In genomic region chr1:197320991-197321531, GRCh38 we compare ENCODE assay signal across 15 cellular contexts. TPM values are rescaled to one million over a fixed set of nuclear protein-coding genes. Genes with fewer than 3 reads are reported as not detected.
DNase-seq lines count a peak whose midpoint lies in the region; ATAC-seq, FAIRE-seq and TF ChIP-seq lines count a peak whose summit lies in the region.
"Had no signal": no experiment of that assay in that cellular context is flagged by ENCODE, and none has a peak within 500 bp of the region (broad histone marks: within the 10 kb centered on the region; RNA-seq: fewer than 3 reads in every experiment).

No MANE protein-coding gene starts in this region.

- H3K36me3 Mint-ChIP-seq in chondrocyte (ENCODE audit: low read depth), result no peaks in the 10 kb centered on the region
- no peaks in the 10 kb centered on the region for H3K36me3 Mint-ChIP-seq in activated CD4-positive, alpha-beta memory T cell treated with anti-CD3 and anti-CD28 coated beads, Interleukin-2, amount 10 ng/mL, durations not matched to agents 7 days and 5 days (ENCODE audit: low read depth)

- intact Hi-C loops in kidney (cut with DNase I), result no loop called here

- no peak overlapping the region for H3K4me3 Mint-ChIP-seq in chondrocyte (ENCODE audit: unreplicated experiment)
- no peak overlapping the region for H3K4me3 Mint-ChIP-seq in activated CD4-positive, alpha-beta memory T cell treated with anti-CD3 and anti-CD28 coated beads, Interleukin-2, amount 10 ng/mL, durations not matched to agents 7 days and 5 days
- H3K4me3 Mint-ChIP-seq: endodermal cell had no signal

- no peaks in the 10 kb centered on the region for H3K27me3 Mint-ChIP-seq in chondrocyte (ENCODE audit: low read depth)
- no peaks in the 10 kb centered on the region for H3K27me3 Mint-ChIP-seq in activated CD4-positive, alpha-beta memory T cell treated with anti-CD3 and anti-CD28 coated beads, Interleukin-2, amount 10 ng/mL, durations not matched to agents 7 days and 5 days

- peaks cover 22% of the 10 kb centered on the region for H3K4me1 Mint-ChIP-seq in chondrocyte (ENCODE audit: low read depth)
- H3K4me1 Mint-ChIP-seq in activated CD4-positive, alpha-beta memory T cell treated with anti-CD3 and anti-CD28 coated beads, Interleukin-2, amount 10 ng/mL, durations not matched to agents 7 days and 5 days, result no peaks in the 10 kb centered on the region
- H3K4me1 Mint-ChIP-seq: endodermal cell had no signal

- H3K4me1 ChIP-seq in ACC112 (ENCODE audit: control insufficient read depth, insufficient read depth, low read length, unreplicated experiment) (peaks cover 14% of the 10 kb centered on the region), kidney (ENCODE audit: control insufficient read depth in 1 of 2, insufficient read depth in 1 of 2, low read depth in 1 of 2, low read length in 2 of 2) (peaks cover 3 to 6% of the 10 kb centered on the region in 2 donors)
- H3K4me1 ChIP-seq: BE2C had no signal

- H3K27me3 ChIP-seq in ACC112 (ENCODE audit: insufficient read depth, low read length) (no peaks in the 10 kb centered on the region), layer of hippocampus (ENCODE audit: control insufficient read depth, insufficient read depth, low read length) (no peaks in the 10 kb centered on the region)
- H3K27me3 ChIP-seq: BE2C had no signal

- no peak overlapping the region for H2AFZ ChIP-seq in ACC112 (ENCODE audit: low read length, unreplicated experiment)

- H3K4me3 ChIP-seq in ACC112 (ENCODE audit: low read depth, low read length) (no peak overlapping the region), kidney (ENCODE audit: low read length in 2 of 2) (no peak overlapping the region)

- ATAC-seq in GM18873 (IDR thresholded peaks at IDR 0.05; ENCODE audit: low FRiP score, unreplicated experiment), result no peak

- no peaks in the 10 kb centered on the region for H3K79me2 ChIP-seq in ACC112 (ENCODE audit: control insufficient read depth, insufficient read depth, low read length, unreplicated experiment)

- no peaks in the 10 kb centered on the region for H3K9me3 Mint-ChIP-seq in chondrocyte (ENCODE audit: low read depth)
- no peaks in the 10 kb centered on the region for H3K9me3 Mint-ChIP-seq in activated CD4-positive, alpha-beta memory T cell treated with anti-CD3 and anti-CD28 coated beads, Interleukin-2, amount 10 ng/mL, durations not matched to agents 7 days and 5 days
- H3K9me3 Mint-ChIP-seq: endodermal cell had no signal

- H3K27ac Mint-ChIP-seq in chondrocyte (ENCODE audit: unreplicated experiment), result peak overlapping the region; percentile 93
- H3K27ac Mint-ChIP-seq in activated CD4-positive, alpha-beta memory T cell treated with anti-CD3 and anti-CD28 coated beads, Interleukin-2, amount 10 ng/mL, durations not matched to agents 7 days and 5 days, result no peak overlapping the region
- H3K27ac Mint-ChIP-seq: endodermal cell had no signal

- H3K36me3 ChIP-seq in ACC112 (ENCODE audit: insufficient read depth, low read length) (no peaks in the 10 kb centered on the region), kidney (ENCODE audit: control insufficient read depth in 1 of 2, insufficient read depth in 2 of 2, low read length in 2 of 2) (no peaks in the 10 kb centered on the region)
- H3K36me3 ChIP-seq: BE2C had no signal

- CTCF ChIA-PET in activated CD4-positive, alpha-beta memory T cell treated with anti-CD3 and anti-CD28 coated beads, Interleukin-2, amount 10 ng/mL, durations not matched to agents 7 days and 5 days (lab: Charles Lee), result no interaction called here

- no peaks in the 10 kb centered on the region for H3K9me3 ChIP-seq in kidney (ENCODE audit: control insufficient read depth in 1 of 2, low read length in 2 of 2)
- H3K9me3 ChIP-seq: BE2C had no signal

- H3K27ac ChIP-seq in ACC112 (ENCODE audit: low read depth, low read length) (peak overlapping the region; percentile 85), layer of hippocampus (ENCODE audit: low read depth, low read length) (peak overlapping the region; percentile 47), kidney (ENCODE audit: low read depth in 2 of 2, low read length in 2 of 2) (no peak overlapping the region)
- H3K27ac ChIP-seq: HL-60 had no signal

- H3K9ac ChIP-seq in kidney (ENCODE audit: low read length in 2 of 2), result no peak overlapping the region

- TF ChIP-seq CTCF in chondrocyte (IDR thresholded peaks at IDR 0.05) (no peak), kidney (IDR thresholded peaks at IDR 0.05; ENCODE audit: borderline replicate concordance, extremely low read depth, insufficient read depth) (no peak)

- DNase-seq in LHCN-M2 (ENCODE audit: low read depth), result peak; percentile 79
- no peak for DNase-seq in chondrocyte (ENCODE audit: low spot score)
- DNase-seq in GF-D8 (lab: John Stamatoyannopoulos, UW), result no peak
- DNase-seq in activated CD4-positive, alpha-beta memory T cell treated with anti-CD3 and anti-CD28 coated beads, Interleukin-2, amount 10 ng/mL, durations not matched to agents 7 days and 5 days, result no peak
- DNase-seq in kidney, result no peak
- DNase-seq: activated CD4-positive, CD25-positive, alpha-beta regulatory T cell treated with anti-CD3 and anti-CD28 coated beads, Interleukin-2, amount 50 U/mL, for 72 hours; BE2C; endodermal cell; NCI-H1694 had no signal

- no peak for FAIRE-seq in kidney (lab: Jason Lieb, UNC)

- POLR2A ChIA-PET in activated CD4-positive, alpha-beta memory T cell treated with anti-CD3 and anti-CD28 coated beads, Interleukin-2, amount 10 ng/mL, durations not matched to agents 7 days and 5 days (lab: Charles Lee), result no interaction called here

RNA-seq across cellular contexts. Expression of gene CRB1, which starts 53.0 kb away (rescaled TPM):
- 0.06 and 0.13 TPM in 2 replicates for total RNA-seq in LHCN-M2 (2014; rRNA removed)
- 0.02 TPM for polyA plus RNA-seq in LHCN-M2 (2012)
- total RNA-seq in chondrocyte, result not detected in 3 replicates
- not detected for total RNA-seq in activated CD4-positive, alpha-beta memory T cell treated with anti-CD3 and anti-CD28 coated beads, Interleukin-2, amount 10 ng/mL, durations not matched to agents 7 days and 5 days
- total RNA-seq in kidney, result 0.16 TPM
- 1.2 TPM for polyA plus RNA-seq in kidney (ENCODE audit: insufficient read depth, low read depth, low replicate concordance)
- total RNA-seq: endodermal cell, lung microvascular endothelial cell, RPMI7951 had no signal

Comparison
In these comparisons a context has a peak if more than half of its experiments do, and no peak if none do; other contexts are left out.
1. H3K27ac ChIP-seq: peak in ACC112 (single experiment) and layer of hippocampus (single experiment); none in kidney (0 of 2).